19 cellular contexts compared by ENCODE assay signal in the genomic region with DNA sequence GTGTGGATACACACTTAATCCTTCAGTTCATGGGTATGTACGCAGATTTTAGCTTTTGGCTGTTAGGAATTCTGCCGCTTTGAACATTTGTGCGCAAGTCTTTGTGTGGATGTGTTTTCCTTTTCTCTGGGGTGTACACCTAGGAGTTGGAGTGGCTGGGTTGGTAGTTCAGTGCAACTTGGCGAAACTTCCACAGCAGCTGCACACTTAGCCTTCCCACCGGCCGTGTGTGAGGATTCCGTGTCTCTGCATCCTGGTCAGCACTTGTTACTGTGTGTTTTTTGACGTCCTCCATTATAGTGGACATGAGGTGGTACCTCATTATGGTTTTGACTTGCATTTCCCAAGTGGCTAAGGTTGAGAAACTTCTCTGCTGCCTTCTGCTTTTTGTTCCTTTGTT.
"Had no signal": no experiment of that assay in that cellular context is flagged by ENCODE, and none has a peak within 500 bp of the region (broad histone marks: within the 10 kb centered on the region; RNA-seq: fewer than 3 reads in every experiment).

No MANE protein-coding gene starts in this region.

- H3K27ac Mint-ChIP-seq: activated naive CD8-positive, alpha-beta T cell treated with anti-CD3 and anti-CD28 coated beads, Interleukin-2, amount 10 ng/mL, durations not matched to agents 7 days and 5 days; activated T-helper 2 cell treated with anti-CD3 and anti-CD28 coated beads, Interferon-gamma antibody, Interleukin-2, Interleukin-4, amounts not matched to agents 10 μg/mL and 5 μg/mL and 100 μg/mL, durations not matched to agents 14 hours and 24 hours and 36 hours had no signal

- ATAC-seq: activated T-cell treated with anti-CD3 and anti-CD28 coated beads, Interleukin-2, amount 50 U/mL, for 4 hours; left lobe of liver had no signal

- H3K27ac ChIP-seq: lower lobe of right lung, sigmoid colon, vagina had no signal

- H3K4me3 Mint-ChIP-seq: activated naive CD8-positive, alpha-beta T cell treated with anti-CD3 and anti-CD28 coated beads, Interleukin-2, amount 10 ng/mL, durations not matched to agents 7 days and 5 days; activated T-cell treated with anti-CD3 and anti-CD28 coated beads, Interleukin-2, amount 50 U/mL, for 4 hours; naive B cell; neural crest cell had no signal

- H3K4me3 ChIP-seq: lower lobe of right lung, sigmoid colon, testis, vagina had no signal

- H3K27me3 ChIP-seq: sigmoid colon, testis, vagina had no signal

- H3K4me1 Mint-ChIP-seq: activated naive CD8-positive, alpha-beta T cell treated with anti-CD3 and anti-CD28 coated beads, Interleukin-2, amount 10 ng/mL, durations not matched to agents 7 days and 5 days; naive B cell had no signal

- H3K9me3 ChIP-seq: lower lobe of right lung, sigmoid colon, testis, vagina had no signal

- DNase-seq: activated CD8-positive, alpha-beta memory T cell treated with anti-CD3 and anti-CD28 coated beads, Interleukin-2, amount 50 U/mL, for 48 hours; activated naive CD4-positive, alpha-beta T cell treated with Interleukin-2 at 50 U/mL for 16 hours; activated naive CD8-positive, alpha-beta T cell treated with anti-CD3 and anti-CD28 coated beads, Interleukin-2, amount 10 ng/mL, durations not matched to agents 7 days and 5 days; activated T-cell treated with anti-CD3 and anti-CD28 coated beads, Interleukin-2, amount 50 U/mL, for 4 hours; amniotic stem cell; cortex of kidney; kidney; lower lobe of right lung; naive B cell; retina; sigmoid colon; stimulated activated CD4-positive, alpha-beta T cell treated with anti-CD3 and anti-CD28 coated beads, Interleukin-2, amount 100 ng/mL, for 48 hours; stimulated activated naive CD4-positive, alpha-beta T cell; testis; trophoblast cell had no signal

- H3K36me3 Mint-ChIP-seq: activated naive CD8-positive, alpha-beta T cell treated with anti-CD3 and anti-CD28 coated beads, Interleukin-2, amount 10 ng/mL, durations not matched to agents 7 days and 5 days; naive B cell had no signal

- H3K9me3 Mint-ChIP-seq: activated naive CD8-positive, alpha-beta T cell treated with anti-CD3 and anti-CD28 coated beads, Interleukin-2, amount 10 ng/mL, durations not matched to agents 7 days and 5 days; activated T-cell treated with anti-CD3 and anti-CD28 coated beads, Interleukin-2, amount 50 U/mL, for 4 hours; activated T-helper 2 cell treated with anti-CD3 and anti-CD28 coated beads, Interferon-gamma antibody, Interleukin-2, Interleukin-4, amounts not matched to agents 10 μg/mL and 5 μg/mL and 100 μg/mL, durations not matched to agents 14 hours and 24 hours and 36 hours; naive B cell; neural crest cell had no signal

- H3K4me1 ChIP-seq: lower lobe of right lung, sigmoid colon, vagina had no signal

- H3K36me3 ChIP-seq: lower lobe of right lung, sigmoid colon, vagina had no signal

- H3K27me3 Mint-ChIP-seq: naive B cell had no signal
